1 cellular context compared by ENCODE assay signal in genomic region chr17:43536236-43537088, GRCh38.
A peak's percentile ranks its signal among the peaks of the same experiment; 100 is the strongest.
TF ChIP-seq lines count a peak whose summit lies in the region.

No MANE protein-coding gene starts in this region.

TF ChIP-seq in HepG2, 621 proteins besides CTCF, POLR2A, EP300 and RAD21 (continued from another document):
- no peak for TF ChIP-seq SOX13 (IDR thresholded peaks at IDR 0.05)
- no peak for TF ChIP-seq SOX13 (CRISPR knock-in tag; conservative IDR thresholded peaks at IDR 0.05 in 1 of 2, IDR thresholded peaks at IDR 0.05 in 1 of 2)
- no peak for TF ChIP-seq MYPOP (CRISPR knock-in tag; IDR thresholded peaks at IDR 0.05)
- TF ChIP-seq DZIP1 (CRISPR knock-in tag; IDR thresholded peaks at IDR 0.05): no peak
- TF ChIP-seq ZNF720 (CRISPR knock-in tag; IDR thresholded peaks at IDR 0.05): no peak
- TF ChIP-seq ZNF354B (CRISPR knock-in tag; IDR thresholded peaks at IDR 0.05): no peak
- no peak for TF ChIP-seq KDM6A (CRISPR knock-in tag; IDR thresholded peaks at IDR 0.05; ENCODE audit: low read depth)
- no peak for TF ChIP-seq ZNF652 (CRISPR knock-in tag; IDR thresholded peaks at IDR 0.05; ENCODE audit: borderline replicate concordance, low read depth)
- TF ChIP-seq ZNF761 (CRISPR knock-in tag; conservative IDR thresholded peaks at IDR 0.05): no peak
- no peak for TF ChIP-seq ZNF512 (CRISPR knock-in tag; IDR thresholded peaks at IDR 0.05)
- 0 out of 2 replicates have a peak, but pooled peaks have one; percentile 30 for TF ChIP-seq SNAPC2 (CRISPR knock-in tag; IDR thresholded peaks at IDR 0.05)
- no peak for TF ChIP-seq ZBTB4 (CRISPR knock-in tag; IDR thresholded peaks at IDR 0.05; ENCODE audit: borderline replicate concordance)
- TF ChIP-seq CREB3 (CRISPR knock-in tag; IDR thresholded peaks at IDR 0.05): no peak
- TF ChIP-seq HMGA1 (CRISPR knock-in tag; conservative IDR thresholded peaks at IDR 0.05): no peak
- 0 out of 2 replicates have a peak, but pooled peaks have one; percentile 19 for TF ChIP-seq CSRNP1 (CRISPR knock-in tag; IDR thresholded peaks at IDR 0.05)
- TF ChIP-seq ETV5 (CRISPR knock-in tag; IDR thresholded peaks at IDR 0.05; ENCODE audit: borderline replicate concordance): peak; percentile 46; the same call in 1 of the 2 replicates
- 0 out of 2 replicates have a peak, but pooled peaks have one; percentile 21 for TF ChIP-seq ZGPAT (CRISPR knock-in tag; IDR thresholded peaks at IDR 0.05)
- no peak for TF ChIP-seq MIER3 (CRISPR knock-in tag; IDR thresholded peaks at IDR 0.05; ENCODE audit: borderline replicate concordance)
- TF ChIP-seq FOSL2 (CRISPR knock-in tag; IDR thresholded peaks at IDR 0.05): peak; percentile 51
- no peak for TF ChIP-seq ZNF570 (CRISPR knock-in tag; IDR thresholded peaks at IDR 0.05; ENCODE audit: borderline replicate concordance)
- 0 out of 2 replicates have a peak, but pooled peaks have one; percentile 19 for TF ChIP-seq TARDBP (CRISPR knock-in tag; IDR thresholded peaks at IDR 0.05)
